29 cellular contexts compared by ENCODE assay signal in genomic region chr1:156110252-156110651, GRCh38. TPM values are rescaled to one million over a fixed set of nuclear protein-coding genes. Genes with fewer than 3 reads are reported as not detected.
"Had no signal": no experiment of that assay in that cellular context is flagged by ENCODE, and none has a peak within 500 bp of the region (broad histone marks: within the 10 kb centered on the region; RNA-seq: fewer than 3 reads in every experiment).

No MANE protein-coding gene starts in this region.

- H3K27ac ChIP-seq: adrenal gland, prostate gland, right atrium auricular region, uterus had no signal

- H3K27me3 ChIP-seq: adrenal gland, ascending aorta, right atrium auricular region, uterus had no signal

- H3K27me3 Mint-ChIP-seq: activated naive CD8-positive, alpha-beta T cell had no signal

- H3K4me3 ChIP-seq: adrenal gland, ascending aorta, left ventricle myocardium inferior, prostate gland, right atrium auricular region, uterus had no signal

- H3K27ac Mint-ChIP-seq: activated CD4-positive, alpha-beta T cell treated with anti-CD3 and anti-CD28 coated beads, Interleukin-2, amount 10 ng/mL, durations not matched to agents 7 days and 5 days; activated CD8-positive, alpha-beta memory T cell treated with anti-CD3 and anti-CD28 coated beads, Interleukin-2, amount 10 ng/mL, durations not matched to agents 7 days and 5 days; activated CD8-positive, alpha-beta T cell treated with anti-CD3 and anti-CD28 coated beads for 36 hours; activated naive CD8-positive, alpha-beta T cell; mesothelial cell of epicardium had no signal

- ATAC-seq: activated CD4-positive, CD25-positive, alpha-beta regulatory T cell treated with anti-CD3 and anti-CD28 coated beads, Interleukin-2, amount 50 U/mL, for 24 hours; activated CD8-positive, alpha-beta memory T cell treated with anti-CD3 and anti-CD28 coated beads, Interleukin-2, amount 10 ng/mL, durations not matched to agents 7 days and 5 days; activated CD8-positive, alpha-beta T cell treated with anti-CD3 and anti-CD28 coated beads for 36 hours; esophagus mucosa; natural killer cell; stimulated activated naive CD8-positive, alpha-beta T cell treated with anti-CD3 and anti-CD28 coated beads, Interleukin-15, amount 100 ng/mL, for 72 hours had no signal

- DNase-seq: activated CD4-positive, alpha-beta T cell treated with anti-CD3 and anti-CD28 coated beads, Interleukin-2, amount 10 ng/mL, durations not matched to agents 7 days and 5 days; activated CD8-positive, alpha-beta memory T cell treated with anti-CD3 and anti-CD28 coated beads, Interleukin-2, amount 10 ng/mL, durations not matched to agents 7 days and 5 days; activated CD8-positive, alpha-beta T cell treated with anti-CD3 and anti-CD28 coated beads for 36 hours; activated naive CD4-positive, alpha-beta T cell; activated T-cell treated with anti-CD3 and anti-CD28 coated beads for 4 hours; adrenal gland; central memory CD4-positive, alpha-beta T cell; effector memory CD4-positive, alpha-beta T cell; foreskin melanocyte; hippocampal formation; left ventricle myocardium inferior; natural killer cell; stimulated activated CD4-positive, alpha-beta T cell treated with anti-CD3 and anti-CD28 coated beads, Interleukin-4, amount 100 ng/mL, for 4 hours; stimulated activated naive CD8-positive, alpha-beta T cell treated with anti-CD3 and anti-CD28 coated beads, Interleukin-15, amount 100 ng/mL, for 72 hours; trophoblast cell; uterus had no signal

- H3K36me3 ChIP-seq: adrenal gland, left ventricle myocardium inferior, prostate gland, uterus had no signal

- H3K9me3 ChIP-seq: adrenal gland, ascending aorta, left ventricle myocardium inferior, prostate gland, right atrium auricular region, uterus had no signal

- H3K9me3 Mint-ChIP-seq: activated CD4-positive, alpha-beta T cell treated with anti-CD3 and anti-CD28 coated beads, Interleukin-2, amount 10 ng/mL, durations not matched to agents 7 days and 5 days; activated CD8-positive, alpha-beta T cell treated with anti-CD3 and anti-CD28 coated beads for 36 hours; mesothelial cell of epicardium; natural killer cell; stimulated activated naive CD8-positive, alpha-beta T cell treated with anti-CD3 and anti-CD28 coated beads, Interleukin-15, amount 100 ng/mL, for 72 hours had no signal

- H3K36me3 Mint-ChIP-seq: activated CD8-positive, alpha-beta memory T cell treated with anti-CD3 and anti-CD28 coated beads, Interleukin-2, amount 10 ng/mL, durations not matched to agents 7 days and 5 days; activated naive CD8-positive, alpha-beta T cell; mesothelial cell of epicardium; natural killer cell had no signal

- FAIRE-seq: endothelial cell of umbilical vein had no signal

- H3K4me3 Mint-ChIP-seq: activated CD4-positive, alpha-beta T cell treated with anti-CD3 and anti-CD28 coated beads, Interleukin-2, amount 10 ng/mL, durations not matched to agents 7 days and 5 days; activated CD8-positive, alpha-beta memory T cell treated with anti-CD3 and anti-CD28 coated beads, Interleukin-2, amount 10 ng/mL, durations not matched to agents 7 days and 5 days; activated CD8-positive, alpha-beta T cell treated with anti-CD3 and anti-CD28 coated beads for 36 hours; activated naive CD8-positive, alpha-beta T cell; mesothelial cell of epicardium; natural killer cell; stimulated activated naive CD8-positive, alpha-beta T cell treated with anti-CD3 and anti-CD28 coated beads, Interleukin-15, amount 100 ng/mL, for 72 hours had no signal

RNA-seq across cellular contexts. Expression of gene RAB25, which starts 49.3 kb away (rescaled TPM):
- total RNA-seq: activated CD8-positive, alpha-beta memory T cell treated with anti-CD3 and anti-CD28 coated beads, Interleukin-2, amount 10 ng/mL, durations not matched to agents 7 days and 5 days; ascending aorta; dermis microvascular lymphatic vessel endothelial cell; endothelial cell of umbilical vein; left ventricle myocardium inferior; lung microvascular endothelial cell; osteocyte; T-helper 2 cell treated with Interferon-gamma antibody and Interleukin-4, amounts not matched to agents 100 ng/mL and 5 ng/mL, for 36 hours; temporal lobe had no signal
- polyA plus RNA-seq: endothelial cell of umbilical vein had no signal
